In genomic region chr3:55860040-55860439, GRCh38 we compare ENCODE assay signal across 1 cellular context.
TF ChIP-seq lines count a peak whose summit lies in the region.

No MANE protein-coding gene starts in this region.

TF ChIP-seq in GM23338, 12 proteins besides CTCF, POLR2A, EP300 and RAD21 (continued from another document):
- TF ChIP-seq ZNF462 (CRISPR knock-in tag; IDR thresholded peaks at IDR 0.05) = no peak
- no peak for TF ChIP-seq STAT1 (IDR thresholded peaks at IDR 0.05; ENCODE audit: unreplicated experiment)
- TF ChIP-seq NANOG (IDR thresholded peaks at IDR 0.05; ENCODE audit: borderline replicate concordance) = no peak
TF ChIP-seq in GM23338: peak in this region for 0.
